In genomic region chrX:102560423-102561068, GRCh38 we compare ENCODE assay signal across 25 cellular contexts. TPM values are rescaled to one million over a fixed set of nuclear protein-coding genes. Genes with fewer than 3 reads are reported as not detected.
"Had no signal": no experiment of that assay in that cellular context is flagged by ENCODE, and none has a peak within 500 bp of the region (broad histone marks: within the 10 kb centered on the region; RNA-seq: fewer than 3 reads in every experiment).

No MANE protein-coding gene starts in this region.

- H3K27ac ChIP-seq: breast epithelium, KMS-11, Peyer's patch, RWPE1, SJCRH30, VCaP had no signal

- H3K4me2 ChIP-seq: KMS-11, SK-N-SH had no signal

- H3K36me3 Mint-ChIP-seq: activated naive CD8-positive, alpha-beta T cell treated with anti-CD3 and anti-CD28 coated beads for 36 hours; IgD-negative memory B cell had no signal

- DNase-seq: activated CD4-positive, CD25-positive, alpha-beta regulatory T cell; activated CD8-positive, alpha-beta memory T cell treated with anti-CD3 and anti-CD28 coated beads, Interleukin-2, amount 50 U/mL, for 4 hours; activated effector memory CD4-positive, alpha-beta T cell treated with anti-CD3 and anti-CD28 coated beads, Interleukin-2, amount 50 U/mL, for 16 hours; activated naive CD4-positive, alpha-beta T cell treated with anti-CD3 and anti-CD28 coated beads for 36 hours; activated naive CD8-positive, alpha-beta T cell treated with anti-CD3 and anti-CD28 coated beads for 36 hours; activated T-cell treated with anti-CD3 and anti-CD28 coated beads, Interleukin-2, amount 50 U/mL, for 1 hour; caudate nucleus; MG63; NCI-H1048; NCI-H1930; NCI-H345; NCI-H510A; NCI-H526 treated with DMSO at 0.1 percent for 48 hours; NCI-H82; Peyer's patch; Right ventricle myocardium superior; SK-N-SH; T-helper 1 cell had no signal

- H3K9me3 ChIP-seq: breast epithelium, MG63, Peyer's patch, SJCRH30, SK-N-SH had no signal

- H3K4me3 ChIP-seq: breast epithelium, MG63, Peyer's patch, SJCRH30 had no signal

- H3K9ac ChIP-seq: KMS-11, SK-N-SH had no signal

- H3K4me1 ChIP-seq: breast epithelium, Peyer's patch, SJCRH30 had no signal

- H3K9me3 Mint-ChIP-seq: activated naive CD4-positive, alpha-beta T cell treated with anti-CD3 and anti-CD28 coated beads for 36 hours; activated naive CD8-positive, alpha-beta T cell treated with anti-CD3 and anti-CD28 coated beads for 36 hours; activated T-helper 1 cell treated with anti-CD3 and anti-CD28 coated beads, Interleukin-12 subunit alpha, Interleukin-12 subunit beta, Interleukin-2, Interleukin-4 antibody, amounts not matched to agents 30 ng/mL and 10 ng/mL and 1 ng/mL, durations not matched to agents 14 hours and 24 hours and 36 hours had no signal

- H3K4me3 Mint-ChIP-seq: activated naive CD4-positive, alpha-beta T cell treated with anti-CD3 and anti-CD28 coated beads for 36 hours; activated naive CD8-positive, alpha-beta T cell treated with anti-CD3 and anti-CD28 coated beads for 36 hours; activated T-helper 1 cell treated with anti-CD3 and anti-CD28 coated beads, Interleukin-12 subunit alpha, Interleukin-12 subunit beta, Interleukin-2, Interleukin-4 antibody, amounts not matched to agents 30 ng/mL and 10 ng/mL and 1 ng/mL, durations not matched to agents 14 hours and 24 hours and 36 hours; IgD-negative memory B cell had no signal

- H3K27ac Mint-ChIP-seq: activated naive CD4-positive, alpha-beta T cell treated with anti-CD3 and anti-CD28 coated beads for 36 hours; activated naive CD8-positive, alpha-beta T cell treated with anti-CD3 and anti-CD28 coated beads for 36 hours; activated T-helper 1 cell treated with anti-CD3 and anti-CD28 coated beads, Interleukin-12 subunit alpha, Interleukin-12 subunit beta, Interleukin-2, Interleukin-4 antibody, amounts not matched to agents 30 ng/mL and 10 ng/mL and 1 ng/mL, durations not matched to agents 14 hours and 24 hours and 36 hours; IgD-negative memory B cell had no signal

- H3K4me1 Mint-ChIP-seq: activated naive CD8-positive, alpha-beta T cell treated with anti-CD3 and anti-CD28 coated beads for 36 hours; IgD-negative memory B cell had no signal

- H3K27me3 ChIP-seq: MG63, Peyer's patch, SJCRH30 had no signal

- H3K36me3 ChIP-seq: breast epithelium, MG63, Peyer's patch, SJCRH30 had no signal

- H3K27me3 Mint-ChIP-seq: activated naive CD8-positive, alpha-beta T cell treated with anti-CD3 and anti-CD28 coated beads for 36 hours had no signal

RNA-seq across cellular contexts. Expression of gene TMSB15A, which starts 44.0 kb away (rescaled TPM):
- total RNA-seq: activated T-helper 1 cell treated with anti-CD3 and anti-CD28 coated beads, Interleukin-12 subunit alpha, Interleukin-12 subunit beta, Interleukin-2, Interleukin-4 antibody, amounts not matched to agents 30 ng/mL and 10 ng/mL and 1 ng/mL, durations not matched to agents 14 hours and 24 hours and 36 hours; Peyer's patch; Right ventricle myocardium superior had no signal
